ENCODE assay signal across 8 cellular contexts in the genomic region with DNA sequence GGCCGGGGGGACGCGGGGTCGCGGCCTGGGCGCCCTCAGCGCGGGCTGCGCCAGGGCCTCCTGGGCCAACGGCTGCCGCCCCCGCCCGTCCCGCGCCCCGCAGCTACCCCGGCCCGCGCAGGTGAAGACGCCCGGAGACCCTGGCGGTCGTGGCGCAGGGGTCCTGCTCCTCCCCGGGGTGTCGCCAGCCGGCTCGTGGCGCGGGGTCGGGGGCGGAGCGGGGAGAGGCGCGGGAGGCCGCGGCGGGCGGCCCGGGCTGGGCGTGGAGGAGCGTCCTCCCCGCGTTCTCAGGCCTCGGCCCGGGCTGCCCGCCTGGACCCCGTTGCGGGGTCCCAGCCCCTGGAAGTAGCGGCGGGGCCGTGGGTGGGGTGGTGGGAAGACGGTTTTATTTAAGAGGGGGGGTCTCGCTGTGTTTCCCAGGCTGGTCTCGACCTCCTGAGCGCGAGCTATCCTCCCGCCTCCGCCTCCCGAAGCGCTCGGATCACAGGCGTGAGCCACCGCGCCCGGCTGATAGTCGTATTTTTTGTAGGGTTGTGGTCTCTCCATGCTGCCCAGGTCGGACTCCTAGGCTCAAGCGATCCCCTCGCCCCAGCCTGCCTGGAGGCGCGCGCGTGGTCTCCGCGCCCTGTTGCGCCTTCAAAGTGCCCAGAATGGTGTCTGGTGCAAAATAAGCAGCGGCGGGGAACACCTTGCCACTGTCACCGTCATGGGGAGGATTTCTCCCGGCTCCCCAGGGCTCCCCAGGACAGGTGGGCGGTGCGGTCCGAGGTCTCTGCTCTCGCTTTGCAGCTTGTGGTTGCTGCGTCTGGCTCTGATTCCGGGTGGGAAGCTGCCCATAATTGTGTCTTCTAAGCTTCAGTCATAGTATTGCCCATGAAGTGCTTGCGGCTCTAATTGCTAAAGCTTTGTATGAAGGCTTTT. TPM values are rescaled to one million over a fixed set of nuclear protein-coding genes. Genes with fewer than 3 reads are reported as not detected.
DNase-seq lines count a peak whose midpoint lies in the region; ATAC-seq and TF ChIP-seq lines count a peak whose summit lies in the region.

No MANE protein-coding gene starts in this region.

- H3K4me3 ChIP-seq in KMS-11 (IDR thresholded peaks at IDR 0.05; ENCODE audit: insufficient read depth, low read depth, low read length) = no peak overlapping the region
- peak overlapping the region; percentile 73 for H3K4me3 ChIP-seq in effector memory CD4-positive, alpha-beta T cell (ENCODE audit: insufficient read depth, low read depth, low read length, poor library complexity, severe bottlenecking)
- H3K4me3 ChIP-seq in urinary bladder (ENCODE audit: low read depth, low read length) = peak overlapping the region; percentile 95

- peak; percentile 69 for DNase-seq in COLO668 (lab: John Stamatoyannopoulos, UW; ENCODE audit: unreplicated experiment)
- peak; percentile 72 for DNase-seq in activated CD4-positive, alpha-beta T cell treated with anti-CD3 and anti-CD28 coated beads for 48 hours
- DNase-seq in effector memory CD4-positive, alpha-beta T cell = peak; percentile 15 to 31 (median 25)
- no peak for DNase-seq in natural killer cell
- DNase-seq in Ammon's horn (ENCODE audit: low spot score) = no peak

- H3K27me3 ChIP-seq in KMS-11 (ENCODE audit: insufficient read depth, low read depth) = no peaks in the 10 kb centered on the region
- no peaks in the 10 kb centered on the region for H3K27me3 ChIP-seq in effector memory CD4-positive, alpha-beta T cell (replicated peaks; ENCODE audit: control insufficient read depth, insufficient read depth, low read length, poor library complexity, severe bottlenecking)

- H3K27ac ChIP-seq in KMS-11 (0 out of 2 replicates have a peak overlapping the region, but pooled peaks have one; percentile 13), urinary bladder (ENCODE audit: low read depth) (peak overlapping the region; percentile 67)
- peak overlapping the region; percentile 60 for H3K27ac ChIP-seq in effector memory CD4-positive, alpha-beta T cell (ENCODE audit: insufficient read depth, low read length, poor library complexity, severe bottlenecking)

- peak overlapping the region; percentile 55 for H3K9ac ChIP-seq in KMS-11

- H3K36me3 ChIP-seq in KMS-11 (ENCODE audit: insufficient read depth) (no peaks in the 10 kb centered on the region), urinary bladder (ENCODE audit: insufficient read depth) (no peaks in the 10 kb centered on the region)
- H3K36me3 ChIP-seq in effector memory CD4-positive, alpha-beta T cell (ENCODE audit: control insufficient read depth, insufficient read depth, low read length) = no peaks in the 10 kb centered on the region

- peaks cover 38 to 44% of the 10 kb centered on the region in 2 donors for H3K4me1 Mint-ChIP-seq in natural killer cell

- no peaks in the 10 kb centered on the region for H3K9me3 Mint-ChIP-seq in natural killer cell

- H2AFZ ChIP-seq in KMS-11 (ENCODE audit: low read depth) = peak overlapping the region; percentile 54

- peaks cover 50% of the 10 kb centered on the region for H3K79me2 ChIP-seq in KMS-11 (ENCODE audit: insufficient read depth, low read depth)

- H3K9me3 ChIP-seq in effector memory CD4-positive, alpha-beta T cell (ENCODE audit: control insufficient read depth, low read length) = no peaks in the 10 kb centered on the region

- H3K4me3 Mint-ChIP-seq in natural killer cell = peak overlapping the region; percentile 93

- peaks cover 16 to 31% of the 10 kb centered on the region in 2 donors for H3K27me3 Mint-ChIP-seq in natural killer cell (ENCODE audit: low read depth in 2 of 2)

- TF ChIP-seq CTCF in KMS-11 (conservative IDR thresholded peaks at IDR 0.05; ENCODE audit: low read depth, low read length) (no peak), natural killer cell (IDR thresholded peaks at IDR 0.05) (no peak)

- intact Hi-C loops in natural killer cell (cut with micrococcal nuclease) = no loop called here

- ATAC-seq in GM21515 (IDR thresholded peaks at IDR 0.05; ENCODE audit: unreplicated experiment) = peak; percentile 15
- ATAC-seq in natural killer cell = peak; percentile 6 to 14 (median 11)

- under 1% methylated on average over 88 of the region's 88 CpGs for WGBS in urinary bladder

- H3K4me1 ChIP-seq in KMS-11 (ENCODE audit: low read depth, poor library complexity, severe bottlenecking) = peaks cover 39% of the 10 kb centered on the region
- peaks cover 29% of the 10 kb centered on the region for H3K4me1 ChIP-seq in effector memory CD4-positive, alpha-beta T cell (ENCODE audit: control insufficient read depth, insufficient read depth, low read length, poor library complexity, severe bottlenecking)
- H3K4me1 ChIP-seq in urinary bladder (ENCODE audit: insufficient read depth) = no peaks in the 10 kb centered on the region

- peak overlapping the region; percentile 46 for H3K4me2 ChIP-seq in KMS-11

- H4K20me1 ChIP-seq in KMS-11 (ENCODE audit: insufficient read depth) = peaks cover 9% of the 10 kb centered on the region; the same call in 1 of the 2 replicates

- H3K27ac Mint-ChIP-seq in natural killer cell = peak overlapping the region; percentile 72 to 84

- H3K36me3 Mint-ChIP-seq in natural killer cell = no peaks in the 10 kb centered on the region

RNA-seq across cellular contexts. Expression of gene SUN1, which starts 15.3 kb away (rescaled TPM):
- total RNA-seq in natural killer cell (10 to 100 TPM; 40.2 to 63.5 (median 48.0) TPM), urinary bladder (238 TPM)
- 103 TPM for polyA plus RNA-seq in urinary bladder

RNA-seq across cellular contexts. Expression of gene GET4, which starts 59.3 kb away (rescaled TPM):
- total RNA-seq in natural killer cell (10 to 100 TPM; 69.3 to 81.6 (median 73.2) TPM), urinary bladder (11.6 TPM)
- 42.4 TPM for polyA plus RNA-seq in urinary bladder

Comparison
In these comparisons a context has a peak if more than half of its experiments do, and no peak if none do; other contexts are left out.
1. DNase-seq: peak in COLO668 (single experiment), activated CD4-positive, alpha-beta T cell treated with anti-CD3 and anti-CD28 coated beads for 48 hours (single experiment) and effector memory CD4-positive, alpha-beta T cell (3 of 3); none in natural killer cell (single experiment) and Ammon's horn (single experiment).
2. H3K27ac ChIP-seq: peak in every context shown above with its lines; median percentile 67 in urinary bladder; 60 in effector memory CD4-positive, alpha-beta T cell; 13 in KMS-11.